In genomic region chr5:108629779-108630178, GRCh38 we compare ENCODE assay signal across 19 cellular contexts.
"Had no signal": no experiment of that assay in that cellular context is flagged by ENCODE, and none has a peak within 500 bp of the region (broad histone marks: within the 10 kb centered on the region; RNA-seq: fewer than 3 reads in every experiment).

No MANE protein-coding gene starts in this region.

- ATAC-seq: activated CD8-positive, alpha-beta memory T cell treated with anti-CD3 and anti-CD28 coated beads, Interleukin-2, amount 10 ng/mL, durations not matched to agents 7 days and 5 days had no signal

- H3K4me3 ChIP-seq: PC-9 had no signal

- H3K4me2 ChIP-seq: PC-9 had no signal

- DNase-seq: activated CD4-positive, alpha-beta T cell treated with anti-CD3 and anti-CD28 coated beads for 48 hours; activated CD4-positive, alpha-beta T cell treated with anti-CD3 and anti-CD28 coated beads, Interleukin-2, amount 50 U/mL, for 48 hours; activated CD4-positive, CD25-positive, alpha-beta regulatory T cell treated with anti-CD3 and anti-CD28 coated beads, Interleukin-2, amount 50 U/mL, for 72 hours; activated CD8-positive, alpha-beta memory T cell treated with anti-CD3 and anti-CD28 coated beads, Interleukin-2, amount 10 ng/mL, durations not matched to agents 7 days and 5 days; activated effector memory CD4-positive, alpha-beta T cell treated with anti-CD3 and anti-CD28 coated beads, Interleukin-2, amount 50 U/mL, for 16 hours; activated naive CD4-positive, alpha-beta T cell treated with anti-CD3 and anti-CD28 coated beads for 36 hours; activated T-cell treated with anti-CD3 and anti-CD28 coated beads, Interleukin-2, amount 50 U/mL, for 24 hours; amygdala; Kasumi-1; KBM-7; NCI-H1048; NCI-H146; NCI-H187 treated with DMSO at 0.1 percent for 48 hours; NCI-H2081 treated with DMSO at 0.1 percent for 48 hours; NCI-H446; NCI-H526; NCI-H82; PC-9; SHP77 treated with DMSO at 0.1 percent for 48 hours had no signal

- H3K27ac ChIP-seq: PC-9 had no signal

- H2AFZ ChIP-seq: PC-9 had no signal
